12 cellular contexts compared by ENCODE assay signal in genomic region chr9:36144322-36145206, GRCh38. TPM values are rescaled to one million over a fixed set of nuclear protein-coding genes. Genes with fewer than 3 reads are reported as not detected.
DNase-seq lines count a peak whose midpoint lies in the region; ATAC-seq lines count a peak whose summit lies in the region.
"Had no signal": no experiment of that assay in that cellular context is flagged by ENCODE, and none has a peak within 500 bp of the region (broad histone marks: within the 10 kb centered on the region; RNA-seq: fewer than 3 reads in every experiment).

No MANE protein-coding gene starts in this region.

- ATAC-seq in activated CD4-positive, CD25-positive, alpha-beta regulatory T cell treated with anti-CD3 and anti-CD28 coated beads, Interleukin-2, amount 50 U/mL, for 24 hours = peak; percentile 39 to 46
- ATAC-seq in T-cell (replicated peaks in 1 of 4) = peak; percentile 44 to 73 (median 62)
- ATAC-seq in esophagus mucosa = peak; percentile 40
- ATAC-seq in stimulated activated naive CD8-positive, alpha-beta T cell treated with anti-CD3 and anti-CD28 coated beads, Interleukin-15, Interleukin-2, amounts not matched to agents 100 U/mL and 50 U/mL, for 24 hours = peak; percentile 11

- no peak for DNase-seq in activated CD4-positive, CD25-positive, alpha-beta regulatory T cell treated with anti-CD3 and anti-CD28 coated beads, Interleukin-2, amount 50 U/mL, for 72 hours
- DNase-seq in T-cell (peak in 5 of 34 experiments; percentile 16 to 34 (median 24)), NCI-H146 treated with DMSO at 0.1 percent for 48 hours (lab: John Stamatoyannopoulos, UW; ENCODE audit: unreplicated experiment) (no peak), globus pallidus (ENCODE audit: low spot score) (no peak)
- DNase-seq in stimulated activated naive CD8-positive, alpha-beta T cell treated with anti-CD3 and anti-CD28 coated beads, Interleukin-15, Interleukin-2, amounts not matched to agents 100 U/mL and 50 U/mL, for 24 hours = no peak
- no peak for DNase-seq in stimulated activated CD4-positive, alpha-beta T cell treated with anti-CD3 and anti-CD28 coated beads, Interleukin-15, amount 100 ng/mL, for 24 hours
- DNase-seq: ACHN, IMR-90, NCI-H446, testis had no signal

- CTCF ChIA-PET in T-cell (lab: Charles Lee) = interaction anchor here (0.8 to 1.7 kb wide), 6 partner anchors 37 to 46 kb away, joined by 3 to 5 read pairs (median 4); partner anchors contain the start of gene CLTA (in 1 of the 2)

- POLR2A ChIA-PET in T-cell (lab: Charles Lee) = interaction anchor here (0.5 to 0.7 kb wide), 2 partner anchors 39 to 107 kb away, joined by 4 to 7 read pairs; no protein-coding TSS in a partner anchor

- H3K4me3 Mint-ChIP-seq in T-cell = peak overlapping the region; percentile 75 to 88 (median 87)

- no peaks in the 10 kb centered on the region for H3K27me3 Mint-ChIP-seq in T-cell

- peaks cover 6 to 13% (median 11%) of the 10 kb centered on the region in 3 donors for H3K9me3 Mint-ChIP-seq in T-cell

- peaks cover 19% of the 10 kb centered on the region for H3K36me3 Mint-ChIP-seq in T-cell

- peak overlapping the region; percentile 99 for H3K27ac Mint-ChIP-seq in T-cell

- H3K4me1 Mint-ChIP-seq in T-cell = peaks cover 83 to 96% (median 94%) of the 10 kb centered on the region in 3 donors

RNA-seq across cellular contexts. Expression of gene GLIPR2, which starts 8.0 kb away (rescaled TPM):
- total RNA-seq in T-cell = 10 to 100 TPM; 25.6 to 37.8 (median 28.7) TPM
- total RNA-seq in esophagus mucosa = 8.8 TPM

RNA-seq across cellular contexts. Expression of gene CCIN, which starts 24.6 kb away (rescaled TPM):
- total RNA-seq in T-cell (under 1 TPM in 3 of 5 donors, not detected in 2; 0.13 to 0.84 (median 0.68) TPM), esophagus mucosa (not detected)

RNA-seq across cellular contexts. Expression of gene CLTA, which starts 46.2 kb away (rescaled TPM):
- total RNA-seq in T-cell = 10 to 100 TPM; 40.2 to 79.0 (median 70.0) TPM
- total RNA-seq in esophagus mucosa = 169 TPM

Comparison
In these comparisons a context has a peak if more than half of its experiments do, and no peak if none do; other contexts are left out.
1. ATAC-seq: peak in every context shown above with its lines; median percentile 62 in T-cell; 42 in activated CD4-positive, CD25-positive, alpha-beta regulatory T cell treated with anti-CD3 and anti-CD28 coated beads, Interleukin-2, amount 50 U/mL, for 24 hours; 40 in esophagus mucosa; 11 in stimulated activated naive CD8-positive, alpha-beta T cell treated with anti-CD3 and anti-CD28 coated beads, Interleukin-15, Interleukin-2, amounts not matched to agents 100 U/mL and 50 U/mL, for 24 hours.